In the genomic region with DNA sequence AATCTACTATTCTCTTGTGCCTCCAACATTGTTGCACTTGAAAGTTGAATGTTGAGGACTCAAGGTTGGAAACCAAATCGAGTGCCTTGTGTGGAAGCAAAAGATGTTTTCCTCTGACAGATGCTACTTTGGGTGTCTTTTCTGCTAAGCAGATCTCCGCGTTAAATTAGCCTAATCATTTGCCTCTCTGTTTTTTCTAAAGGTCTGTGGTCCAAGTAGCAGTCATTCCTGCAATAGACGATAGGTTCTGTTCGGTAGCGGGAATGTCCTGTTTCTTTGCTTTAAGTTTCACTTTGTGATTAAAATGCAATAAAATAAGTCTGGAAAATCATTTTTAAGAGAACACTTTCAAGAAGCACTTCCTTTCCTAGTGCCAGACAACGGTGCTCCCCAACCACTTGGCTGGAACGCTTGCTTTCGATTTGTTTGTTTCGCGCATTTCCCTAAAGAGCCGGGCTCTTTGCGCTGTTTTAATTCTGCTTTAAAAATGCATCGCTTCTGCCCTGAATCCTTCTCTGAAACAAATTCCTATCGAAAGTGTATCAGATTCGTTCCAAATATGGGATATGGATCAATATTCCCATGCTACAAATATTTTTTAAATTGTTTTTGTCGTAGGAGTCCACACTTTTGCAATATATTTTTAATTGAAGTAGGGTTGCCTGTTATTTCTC, we compare ENCODE assay signal across 15 cellular contexts. TPM values are rescaled to one million over a fixed set of nuclear protein-coding genes. Genes with fewer than 3 reads are reported as not detected.
DNase-seq lines count a peak whose midpoint lies in the region; ATAC-seq, FAIRE-seq and TF ChIP-seq lines count a peak whose summit lies in the region.
"Had no signal": no experiment of that assay in that cellular context is flagged by ENCODE, and none has a peak within 500 bp of the region (broad histone marks: within the 10 kb centered on the region; RNA-seq: fewer than 3 reads in every experiment).

No MANE protein-coding gene starts in this region.

- ATAC-seq in activated naive CD8-positive, alpha-beta T cell treated with anti-CD3 and anti-CD28 coated beads, Interleukin-2, amount 10 ng/mL, durations not matched to agents 7 days and 5 days (ENCODE audit: low read depth), result no peak
- ATAC-seq in thoracic aorta (ENCODE audit: insufficient number of reproducible peaks, low FRiP score, low read depth) (no peak), gastrocnemius medialis (no peak), GM18873 (IDR thresholded peaks at IDR 0.05; ENCODE audit: low FRiP score, unreplicated experiment) (no peak)
- ATAC-seq: heart right ventricle had no signal

- H3K4me3 ChIP-seq in endothelial cell of umbilical vein (replicated peaks in 1 of 3; ENCODE audit: insufficient read depth in 1 of 3, low read depth in 1 of 3, low read length in 3 of 3) (no peak overlapping the region), thoracic aorta (peak overlapping the region; percentile 10), gastrocnemius medialis (peak overlapping the region in 1 of 4 donors; percentile 19)
- H3K4me3 ChIP-seq: heart right ventricle had no signal

- no peaks in the 10 kb centered on the region for H3K36me3 Mint-ChIP-seq in activated naive CD8-positive, alpha-beta T cell treated with anti-CD3 and anti-CD28 coated beads, Interleukin-2, amount 10 ng/mL, durations not matched to agents 7 days and 5 days
- no peaks in the 10 kb centered on the region for H3K36me3 Mint-ChIP-seq in activated naive CD8-positive, alpha-beta T cell treated with anti-CD3 and anti-CD28 coated beads for 36 hours
- H3K36me3 Mint-ChIP-seq: CD8-positive, alpha-beta memory T cell had no signal

- no peak overlapping the region for H3K9ac ChIP-seq in endothelial cell of umbilical vein (replicated peaks; ENCODE audit: extremely low read depth, insufficient read depth, low read length)

- no peak overlapping the region for H2AFZ ChIP-seq in endothelial cell of umbilical vein (ENCODE audit: low read depth, low read length)

- intact Hi-C loops in endothelial cell of umbilical vein (cut with micrococcal nuclease) (no loop called here), gastrocnemius medialis (cut with DNase I; ENCODE audit: low total_unique reads) (loop anchor here (5.0 kb wide), 1 partner anchor 38 kb away; no protein-coding TSS in a partner anchor)

- H3K9me3 Mint-ChIP-seq in activated naive CD8-positive, alpha-beta T cell treated with anti-CD3 and anti-CD28 coated beads, Interleukin-2, amount 10 ng/mL, durations not matched to agents 7 days and 5 days, result no peaks in the 10 kb centered on the region
- peaks cover 7% of the 10 kb centered on the region for H3K9me3 Mint-ChIP-seq in activated naive CD8-positive, alpha-beta T cell treated with anti-CD3 and anti-CD28 coated beads for 36 hours

- dilution Hi-C loops in endothelial cell of umbilical vein (cut with MboI; ENCODE audit: extremely low pct_ligation_motif_present, low sequenced_read_pairs), result no loop called here

- H3K27ac Mint-ChIP-seq in activated naive CD8-positive, alpha-beta T cell treated with anti-CD3 and anti-CD28 coated beads, Interleukin-2, amount 10 ng/mL, durations not matched to agents 7 days and 5 days, result no peak overlapping the region
- H3K27ac Mint-ChIP-seq in activated naive CD8-positive, alpha-beta T cell treated with anti-CD3 and anti-CD28 coated beads for 36 hours, result no peak overlapping the region
- H3K27ac Mint-ChIP-seq: nephron had no signal

- no peaks in the 10 kb centered on the region for H3K79me2 ChIP-seq in endothelial cell of umbilical vein (ENCODE audit: control insufficient read depth, insufficient read depth, low read length)

- H3K27ac ChIP-seq in endothelial cell of umbilical vein (ENCODE audit: insufficient read depth, low read depth, low read length) (no peak overlapping the region), thoracic aorta (no peak overlapping the region), gastrocnemius medialis (no peak overlapping the region)
- H3K27ac ChIP-seq: heart right ventricle had no signal

- H3K36me3 ChIP-seq in endothelial cell of umbilical vein (ENCODE audit: control insufficient read depth in 2 of 2, extremely low read depth in 1 of 2, insufficient read depth in 2 of 2, low read length in 2 of 2), result no peaks in the 10 kb centered on the region
- H3K36me3 ChIP-seq in thoracic aorta, result no peaks in the 10 kb centered on the region
- H3K36me3 ChIP-seq in gastrocnemius medialis, result no peaks in the 10 kb centered on the region
- H3K36me3 ChIP-seq: heart right ventricle had no signal

- no peak overlapping the region for H3K4me2 ChIP-seq in endothelial cell of umbilical vein (ENCODE audit: insufficient read depth, low read length)

- CTCF ChIA-PET in endothelial cell of umbilical vein (lab: Charles Lee), result interaction anchor here (1.2 kb wide), 1 partner anchor 519 kb away, joined by 4 read pairs; no protein-coding TSS in a partner anchor

- H3K4me3 Mint-ChIP-seq in activated naive CD8-positive, alpha-beta T cell treated with anti-CD3 and anti-CD28 coated beads, Interleukin-2, amount 10 ng/mL, durations not matched to agents 7 days and 5 days, result peak overlapping the region; percentile 32
- H3K4me3 Mint-ChIP-seq in activated naive CD8-positive, alpha-beta T cell treated with anti-CD3 and anti-CD28 coated beads for 36 hours, result no peak overlapping the region

- no peaks in the 10 kb centered on the region for H3K9me1 ChIP-seq in endothelial cell of umbilical vein (replicated peaks; ENCODE audit: control insufficient read depth, extremely low read depth, insufficient read depth, low read length)

- BruUV-seq in endothelial cell of umbilical vein (replicated peaks; lab: Mats Ljungman, UMichigan), result no TSS peak

- peaks cover 15% of the 10 kb centered on the region for H3K4me1 Mint-ChIP-seq in activated naive CD8-positive, alpha-beta T cell treated with anti-CD3 and anti-CD28 coated beads, Interleukin-2, amount 10 ng/mL, durations not matched to agents 7 days and 5 days
- H3K4me1 Mint-ChIP-seq in activated naive CD8-positive, alpha-beta T cell treated with anti-CD3 and anti-CD28 coated beads for 36 hours, result peaks cover 14% of the 10 kb centered on the region

- H3K9me3 ChIP-seq in endothelial cell of umbilical vein (replicated peaks; ENCODE audit: control insufficient read depth, insufficient read depth, low read length) (no peaks in the 10 kb centered on the region), thoracic aorta (no peaks in the 10 kb centered on the region), gastrocnemius medialis (no peaks in the 10 kb centered on the region)
- H3K9me3 ChIP-seq: heart right ventricle had no signal

- H3K4me1 ChIP-seq in endothelial cell of umbilical vein (ENCODE audit: control insufficient read depth, extremely low read depth, insufficient read depth, low read length) (no peaks in the 10 kb centered on the region), thoracic aorta (ENCODE audit: control insufficient read depth in 1 of 2, low read depth in 2 of 2) (peaks cover 0 to under 1% of the 10 kb centered on the region in 2 donors), gastrocnemius medialis (no peaks in the 10 kb centered on the region)

- FAIRE-seq in endothelial cell of umbilical vein (lab: Jason Lieb, UNC), result no peak

- POLR2A ChIA-PET in activated naive CD8-positive, alpha-beta T cell treated with anti-CD3 and anti-CD28 coated beads, Interleukin-2, amount 10 ng/mL, durations not matched to agents 7 days and 5 days (lab: Charles Lee), result no interaction called here
- POLR2A ChIA-PET in endothelial cell of umbilical vein (lab: Charles Lee), result no interaction called here

- no peaks in the 10 kb centered on the region for H4K20me1 ChIP-seq in endothelial cell of umbilical vein (replicated peaks; ENCODE audit: control insufficient read depth, extremely low read depth, insufficient read depth, low read length)

- peaks cover 78 to 91% of the 10 kb centered on the region in 2 experiments for H3K27me3 ChIP-seq in endothelial cell of umbilical vein (ENCODE audit: control insufficient read depth in 2 of 2, insufficient read depth in 2 of 2, low read length in 2 of 2)
- H3K27me3 ChIP-seq in thoracic aorta (replicated peaks; ENCODE audit: insufficient read depth), result peaks cover 61% of the 10 kb centered on the region
- H3K27me3 ChIP-seq in gastrocnemius medialis, result peaks cover 74 to 92% (median 87%) of the 10 kb centered on the region in 3 donors

- TF ChIP-seq CTCF in endothelial cell of umbilical vein (IDR thresholded peaks at IDR 0.05; ENCODE audit: extremely low read depth in 1 of 2, insufficient read depth in 1 of 2, low read depth in 1 of 2, low read length in 2 of 2) (no peak), thoracic aorta (IDR thresholded peaks at IDR 0.05) (no peak), gastrocnemius medialis (IDR thresholded peaks at IDR 0.05 in 4 of 5, conservative IDR thresholded peaks at IDR 0.05 in 1 of 5) (no peak)

- no peak for TF ChIP-seq POLR2A in endothelial cell of umbilical vein (IDR thresholded peaks at IDR 0.05; ENCODE audit: low read depth, low read length)
- TF ChIP-seq POLR2A in gastrocnemius medialis (IDR thresholded peaks at IDR 0.05), result no peak

- in situ Hi-C loops in gastrocnemius medialis (cut with MboI; ENCODE audit: low sequenced_read_pairs in 4 of 4), result no loop called here

- H3K27me3 Mint-ChIP-seq in activated naive CD8-positive, alpha-beta T cell treated with anti-CD3 and anti-CD28 coated beads, Interleukin-2, amount 10 ng/mL, durations not matched to agents 7 days and 5 days, result peaks cover 87% of the 10 kb centered on the region
- peaks cover 91% of the 10 kb centered on the region for H3K27me3 Mint-ChIP-seq in activated naive CD8-positive, alpha-beta T cell treated with anti-CD3 and anti-CD28 coated beads for 36 hours

- no peak for DNase-seq in activated naive CD8-positive, alpha-beta T cell treated with anti-CD3 and anti-CD28 coated beads, Interleukin-2, amount 10 ng/mL, durations not matched to agents 7 days and 5 days
- DNase-seq in activated naive CD8-positive, alpha-beta T cell treated with anti-CD3 and anti-CD28 coated beads for 36 hours, result no peak
- DNase-seq in NCI-H748 (lab: John Stamatoyannopoulos, UW; ENCODE audit: unreplicated experiment) (peak; percentile 85), endothelial cell of umbilical vein (ENCODE audit: low read depth, low spot score) (peak; percentile 55), thoracic aorta (ENCODE audit: low spot score) (no peak), gastrocnemius medialis (no peak), hypothalamus (lab: John Stamatoyannopoulos, UW) (no peak)
- DNase-seq: CD8-positive, alpha-beta memory T cell; GOT3; heart right ventricle; NCI-H2029 treated with DMSO at 0.1 percent for 48 hours; trophoblast cell had no signal

RNA-seq across cellular contexts. Expression of a gene that starts 14.1 kb away (rescaled TPM):
- total RNA-seq in activated naive CD8-positive, alpha-beta T cell treated with anti-CD3 and anti-CD28 coated beads, Interleukin-2, amount 10 ng/mL, durations not matched to agents 7 days and 5 days, result not detected
- total RNA-seq in activated naive CD8-positive, alpha-beta T cell treated with anti-CD3 and anti-CD28 coated beads for 36 hours, result not detected
- total RNA-seq in endothelial cell of umbilical vein, result not detected in 2 replicates
- 0.03 TPM in 1 of 2 replicates, not detected in the other for polyA plus RNA-seq in endothelial cell of umbilical vein
- not detected in 2 replicates for polyA plus RNA-seq in endothelial cell of umbilical vein (2011; cell fraction: cytosol; rRNA removed)
- polyA plus RNA-seq in endothelial cell of umbilical vein (2011; cell fraction: nucleus; rRNA removed), result not detected in 2 replicates
- polyA plus RNA-seq in endothelial cell of umbilical vein (2012), result not detected in 2 replicates
- polyA minus RNA-seq in endothelial cell of umbilical vein, result not detected in 2 replicates
- polyA minus RNA-seq in endothelial cell of umbilical vein (2011; cell fraction: cytosol; rRNA and poly(A)+ RNA removed), result 7.9 TPM
- polyA minus RNA-seq in endothelial cell of umbilical vein (2011; cell fraction: nucleus; rRNA and poly(A)+ RNA removed), result not detected in 2 replicates
- total RNA-seq in thoracic aorta, result not detected
- total RNA-seq in gastrocnemius medialis, result not detected
- total RNA-seq: cardiac septum; CD8-positive, alpha-beta memory T cell; heart right ventricle had no signal
- polyA plus RNA-seq: CD8-positive, alpha-beta memory T cell; heart right ventricle had no signal

RNA-seq across cellular contexts. Expression of a gene that starts 24.1 kb away (rescaled TPM):
- total RNA-seq in activated naive CD8-positive, alpha-beta T cell treated with anti-CD3 and anti-CD28 coated beads, Interleukin-2, amount 10 ng/mL, durations not matched to agents 7 days and 5 days, result not detected
- total RNA-seq in activated naive CD8-positive, alpha-beta T cell treated with anti-CD3 and anti-CD28 coated beads for 36 hours, result not detected
- total RNA-seq in endothelial cell of umbilical vein, result not detected in 2 replicates
- not detected in 2 replicates for polyA plus RNA-seq in endothelial cell of umbilical vein
- polyA plus RNA-seq in endothelial cell of umbilical vein (2011; cell fraction: cytosol; rRNA removed), result not detected in 2 replicates
- polyA plus RNA-seq in endothelial cell of umbilical vein (2011; cell fraction: nucleus; rRNA removed), result not detected in 2 replicates
- not detected in 2 replicates for polyA plus RNA-seq in endothelial cell of umbilical vein (2012)
- polyA minus RNA-seq in endothelial cell of umbilical vein, result 0.04 TPM in 1 of 2 replicates, not detected in the other
- 2.3 TPM for polyA minus RNA-seq in endothelial cell of umbilical vein (2011; cell fraction: cytosol; rRNA and poly(A)+ RNA removed)
- polyA minus RNA-seq in endothelial cell of umbilical vein (2011; cell fraction: nucleus; rRNA and poly(A)+ RNA removed), result not detected in 2 replicates
- not detected for total RNA-seq in thoracic aorta
- not detected for total RNA-seq in gastrocnemius medialis
- total RNA-seq: CD8-positive, alpha-beta memory T cell; heart right ventricle had no signal
- polyA plus RNA-seq: CD8-positive, alpha-beta memory T cell; heart right ventricle had no signal

Comparison
In these comparisons a context has a peak if more than half of its experiments do, and no peak if none do; other contexts are left out.
1. DNase-seq: peak in NCI-H748 (single experiment) and endothelial cell of umbilical vein (single experiment); none in activated naive CD8-positive, alpha-beta T cell treated with anti-CD3 and anti-CD28 coated beads, Interleukin-2, amount 10 ng/mL, durations not matched to agents 7 days and 5 days (single experiment), activated naive CD8-positive, alpha-beta T cell treated with anti-CD3 and anti-CD28 coated beads for 36 hours (single experiment), thoracic aorta (single experiment), gastrocnemius medialis (0 of 2) and hypothalamus (0 of 51).